Comparison of ENCODE assay signal across 8 cellular contexts in genomic region chr10:74900297-74900696, GRCh38.
A peak's percentile ranks its signal among the peaks of the same experiment; 100 is the strongest.
DNase-seq lines count a peak whose midpoint lies in the region; ATAC-seq and TF ChIP-seq lines count a peak whose summit lies in the region.

No MANE protein-coding gene starts in this region.

- no peaks in the 10 kb centered on the region for H3K9me3 ChIP-seq in lower lobe of right lung

- no peaks in the 10 kb centered on the region for H3K36me3 ChIP-seq in lower lobe of right lung

- no peak overlapping the region for H3K4me3 ChIP-seq in lower lobe of right lung

- H3K27me3 ChIP-seq in lower lobe of right lung (ENCODE audit: low read depth) = no peaks in the 10 kb centered on the region

- peaks cover 28% of the 10 kb centered on the region for H3K4me1 ChIP-seq in lower lobe of right lung

- H3K27ac ChIP-seq in lower lobe of right lung = no peak overlapping the region

- TF ChIP-seq CTCF in lower lobe of right lung (IDR thresholded peaks at IDR 0.05) = no peak

- DNase-seq in lower lobe of right lung (no peak), hypothalamus (lab: John Stamatoyannopoulos, UW) (no peak), GDM1 (lab: John Stamatoyannopoulos, UW) (no peak), NCI-H1048 (lab: John Stamatoyannopoulos, UW) (no peak), dermis blood vessel endothelial cell (no peak)

- intact Hi-C loops in lower lobe of right lung (cut with DNase I) = no loop called here

- ATAC-seq in GM18502 (IDR thresholded peaks at IDR 0.05; ENCODE audit: poor library complexity, unreplicated experiment) (peak; percentile 52), GM21381 (IDR thresholded peaks at IDR 0.05; ENCODE audit: unreplicated experiment) (peak; percentile 63), HG03469 (IDR thresholded peaks at IDR 0.05; ENCODE audit: unreplicated experiment) (peak; percentile 39), lower lobe of right lung (peak; percentile 13 to 18)
